In genomic region chr6:26183237-26183580, GRCh38 we compare ENCODE assay signal across 8 cellular contexts.
A peak's percentile ranks its signal among the peaks of the same experiment; 100 is the strongest.
DNase-seq lines count a peak whose midpoint lies in the region; ATAC-seq and TF ChIP-seq lines count a peak whose summit lies in the region.

No MANE protein-coding gene starts in this region.

- peaks cover 0 to 3% (median 0%) of the 10 kb centered on the region in 3 donors for H3K36me3 Mint-ChIP-seq in CD8-positive, alpha-beta memory T cell
- peaks cover 13% of the 10 kb centered on the region for H3K36me3 Mint-ChIP-seq in activated CD8-positive, alpha-beta T cell treated with anti-CD3 and anti-CD28 coated beads, Interleukin-2, amount 10 ng/mL, durations not matched to agents 7 days and 5 days (ENCODE audit: low read depth)
- no peaks in the 10 kb centered on the region for H3K36me3 Mint-ChIP-seq in glutamatergic neuron (ENCODE audit: unreplicated experiment)

- H3K9me3 Mint-ChIP-seq in CD8-positive, alpha-beta memory T cell = no peaks in the 10 kb centered on the region
- H3K9me3 Mint-ChIP-seq in activated CD8-positive, alpha-beta T cell treated with anti-CD3 and anti-CD28 coated beads, Interleukin-2, amount 10 ng/mL, durations not matched to agents 7 days and 5 days (ENCODE audit: insufficient read depth) = no peaks in the 10 kb centered on the region
- peaks cover 8% of the 10 kb centered on the region for H3K9me3 Mint-ChIP-seq in glutamatergic neuron (ENCODE audit: unreplicated experiment)

- no peak for DNase-seq in CD8-positive, alpha-beta memory T cell
- no peak for DNase-seq in activated CD8-positive, alpha-beta T cell treated with anti-CD3 and anti-CD28 coated beads, Interleukin-2, amount 10 ng/mL, durations not matched to agents 7 days and 5 days
- DNase-seq in glutamatergic neuron (no peak), psoas muscle (no peak), NCI-H82 (lab: John Stamatoyannopoulos, UW) (no peak), SHP77 treated with DMSO at 0.1 percent for 48 hours (lab: John Stamatoyannopoulos, UW) (no peak)

- peaks cover 31% of the 10 kb centered on the region for H3K4me1 ChIP-seq in CD8-positive, alpha-beta memory T cell (ENCODE audit: insufficient read depth, low read length)
- H3K4me1 ChIP-seq in psoas muscle = peaks cover 2% of the 10 kb centered on the region

- intact Hi-C loops in psoas muscle (cut with DNase I) = no loop called here

- H3K4me3 ChIP-seq in CD8-positive, alpha-beta memory T cell (ENCODE audit: low read length) = peak overlapping the region; percentile 81
- peak overlapping the region; percentile 72 for H3K4me3 ChIP-seq in psoas muscle

- H3K4me1 Mint-ChIP-seq in CD8-positive, alpha-beta memory T cell = peaks cover 36 to 47% (median 38%) of the 10 kb centered on the region in 3 donors
- H3K4me1 Mint-ChIP-seq in activated CD8-positive, alpha-beta T cell treated with anti-CD3 and anti-CD28 coated beads, Interleukin-2, amount 10 ng/mL, durations not matched to agents 7 days and 5 days (ENCODE audit: low read depth) = peaks cover 73% of the 10 kb centered on the region
- peaks cover 10% of the 10 kb centered on the region for H3K4me1 Mint-ChIP-seq in glutamatergic neuron (ENCODE audit: low read depth, unreplicated experiment)

- no peaks in the 10 kb centered on the region for H3K27me3 Mint-ChIP-seq in CD8-positive, alpha-beta memory T cell
- H3K27me3 Mint-ChIP-seq in activated CD8-positive, alpha-beta T cell treated with anti-CD3 and anti-CD28 coated beads, Interleukin-2, amount 10 ng/mL, durations not matched to agents 7 days and 5 days (ENCODE audit: low read depth) = no peaks in the 10 kb centered on the region
- peaks cover 8% of the 10 kb centered on the region for H3K27me3 Mint-ChIP-seq in glutamatergic neuron (ENCODE audit: unreplicated experiment)

- CTCF ChIA-PET in CD8-positive, alpha-beta memory T cell (lab: Charles Lee) = interaction anchor here (1.0 to 4.5 kb wide), 18 partner anchors 10 to 964 kb away, joined by 3 to 59 read pairs (median 5); a partner anchor contains a TSS
- CTCF ChIA-PET in activated CD8-positive, alpha-beta T cell treated with anti-CD3 and anti-CD28 coated beads, Interleukin-2, amount 10 ng/mL, durations not matched to agents 7 days and 5 days (lab: Charles Lee) = interaction anchor here (0.8 to 2.9 kb wide), 10 partner anchors 10 to 91 kb away, joined by 3 to 23 read pairs (median 4); a partner anchor contains a TSS

- peak overlapping the region; percentile 71 to 99 (median 96) for H3K27ac Mint-ChIP-seq in CD8-positive, alpha-beta memory T cell
- H3K27ac Mint-ChIP-seq in activated CD8-positive, alpha-beta T cell treated with anti-CD3 and anti-CD28 coated beads, Interleukin-2, amount 10 ng/mL, durations not matched to agents 7 days and 5 days = peak overlapping the region; percentile 97
- peak overlapping the region; percentile 93 for H3K27ac Mint-ChIP-seq in glutamatergic neuron (ENCODE audit: unreplicated experiment)

- peak; percentile 1 for ATAC-seq in activated CD8-positive, alpha-beta T cell treated with anti-CD3 and anti-CD28 coated beads, Interleukin-2, amount 10 ng/mL, durations not matched to agents 7 days and 5 days
- ATAC-seq in psoas muscle (peak in 3 of 4 donors; percentile 11 to 43 (median 35)), HG02571 (IDR thresholded peaks at IDR 0.05; ENCODE audit: unreplicated experiment) (no peak), GM19463 (IDR thresholded peaks at IDR 0.05; ENCODE audit: unreplicated experiment) (no peak)

- H3K27me3 ChIP-seq in CD8-positive, alpha-beta memory T cell (ENCODE audit: insufficient read depth, low read length, poor library complexity, severe bottlenecking) = no peaks in the 10 kb centered on the region
- H3K27me3 ChIP-seq in psoas muscle (ENCODE audit: insufficient read depth in 3 of 3, low read length in 2 of 3) = peaks cover 0 to 5% (median 4%) of the 10 kb centered on the region in 3 donors

- no peaks in the 10 kb centered on the region for H3K36me3 ChIP-seq in CD8-positive, alpha-beta memory T cell (ENCODE audit: insufficient read depth, low read length)
- no peaks in the 10 kb centered on the region for H3K36me3 ChIP-seq in psoas muscle (ENCODE audit: insufficient read depth in 1 of 2, low read depth in 1 of 2)

- no peaks in the 10 kb centered on the region for H3K9me3 ChIP-seq in CD8-positive, alpha-beta memory T cell (ENCODE audit: low read length)
- no peaks in the 10 kb centered on the region for H3K9me3 ChIP-seq in psoas muscle

- WGBS in psoas muscle, 3 donors = 5 to 10% (median 6%) methylated on average over 11 of the region's 11 CpGs

- peak overlapping the region; percentile 71 for H3K27ac ChIP-seq in CD8-positive, alpha-beta memory T cell (ENCODE audit: low read depth, low read length)
- peak overlapping the region; percentile 65 for H3K27ac ChIP-seq in psoas muscle

- peak overlapping the region; percentile 86 to 99 (median 97) for H3K4me3 Mint-ChIP-seq in CD8-positive, alpha-beta memory T cell
- H3K4me3 Mint-ChIP-seq in activated CD8-positive, alpha-beta T cell treated with anti-CD3 and anti-CD28 coated beads, Interleukin-2, amount 10 ng/mL, durations not matched to agents 7 days and 5 days = peak overlapping the region; percentile 83
- H3K4me3 Mint-ChIP-seq in glutamatergic neuron (ENCODE audit: unreplicated experiment) = peak overlapping the region; percentile 99

- POLR2A ChIA-PET in CD8-positive, alpha-beta memory T cell (lab: Charles Lee) = interaction anchor here (0.5 to 4.3 kb wide), 24 partner anchors 10 to 1691 kb away, joined by 3 to 133 read pairs (median 6); a partner anchor contains a TSS
- POLR2A ChIA-PET in activated CD8-positive, alpha-beta T cell treated with anti-CD3 and anti-CD28 coated beads, Interleukin-2, amount 10 ng/mL, durations not matched to agents 7 days and 5 days (lab: Charles Lee) = interaction anchor here (0.6 to 30.7 kb wide), 36 partner anchors 7 to 1689 kb away, joined by 3 to 2224 read pairs (median 12); a partner anchor contains a TSS

- TF ChIP-seq CTCF in glutamatergic neuron (IDR thresholded peaks at IDR 0.05; ENCODE audit: partially characterized antibody, unreplicated experiment) (no peak), psoas muscle (IDR thresholded peaks at IDR 0.05) (no peak)

Comparison
In these comparisons a context has a peak if more than half of its experiments do, and no peak if none do; other contexts are left out.
1. ATAC-seq: peak in activated CD8-positive, alpha-beta T cell treated with anti-CD3 and anti-CD28 coated beads, Interleukin-2, amount 10 ng/mL, durations not matched to agents 7 days and 5 days (single experiment) and psoas muscle (3 of 4); none in HG02571 (single experiment) and GM19463 (single experiment).
2. Peak in every context shown above with its lines, with median percentiles within 50 percentile points of each other: H3K27ac Mint-ChIP-seq and H3K4me3 Mint-ChIP-seq.